In genomic region chr6:114997813-114998292, GRCh38 we compare ENCODE assay signal across 11 cellular contexts.
DNase-seq lines count a peak whose midpoint lies in the region; ATAC-seq and TF ChIP-seq lines count a peak whose summit lies in the region.
"Had no signal": no experiment of that assay in that cellular context is flagged by ENCODE, and none has a peak within 500 bp of the region (broad histone marks: within the 10 kb centered on the region; RNA-seq: fewer than 3 reads in every experiment).

No MANE protein-coding gene starts in this region.

- WGBS in transverse colon (ENCODE audit: low coverage in 1 of 2), 2 donors = 75 to 83% methylated on average over 4 of the region's 4 CpGs

- H3K27ac ChIP-seq in DND-41 (ENCODE audit: low read length) = no peak overlapping the region
- H3K27ac ChIP-seq in Panc1 (ENCODE audit: low read length) = no peak overlapping the region
- H3K27ac ChIP-seq in transverse colon = no peak overlapping the region

- no peak for TF ChIP-seq POLR2A in transverse colon (IDR thresholded peaks at IDR 0.05)

- H3K9ac ChIP-seq in DND-41 (ENCODE audit: low read depth, low read length) = no peak overlapping the region

- intact Hi-C loops in Panc1 (cut with micrococcal nuclease; ENCODE audit: unreplicated experiment) (no loop called here), transverse colon (cut with DNase I; ENCODE audit: low total_unique reads) (no loop called here)

- no peak overlapping the region for H3K4me3 ChIP-seq in DND-41 (ENCODE audit: low read depth in 1 of 2, low read length in 2 of 2)
- peak overlapping the region in 1 of 2 experiments; percentile 40; a peak in 3 of 4 replicates for H3K4me3 ChIP-seq in Panc1 (ENCODE audit: low read depth in 2 of 2, low read length in 2 of 2)
- no peak overlapping the region for H3K4me3 ChIP-seq in transverse colon

- no peak overlapping the region for H2AFZ ChIP-seq in DND-41 (ENCODE audit: low read depth, low read length)

- no TSS peak for BruUV-seq in Panc1 (replicated peaks; lab: Mats Ljungman, UMichigan)

- TF ChIP-seq CTCF in DND-41 (IDR thresholded peaks at IDR 0.05; ENCODE audit: borderline replicate concordance, extremely low read depth, low read length, poor library complexity, severe bottlenecking) (no peak), Panc1 (IDR thresholded peaks at IDR 0.05) (no peak), transverse colon (IDR thresholded peaks at IDR 0.05) (no peak)

- H3K4me2 ChIP-seq in DND-41 (ENCODE audit: insufficient read depth, low read length) = no peak overlapping the region

- no peaks in the 10 kb centered on the region for H4K20me1 ChIP-seq in DND-41 (ENCODE audit: insufficient read depth, low read length)

- POLR2A ChIA-PET in Panc1 (lab: Charles Lee) = no interaction called here

- DNase-seq in DND-41 (no peak), Panc1 (ENCODE audit: low read depth, low spot score) (no peak), T1000 (lab: John Stamatoyannopoulos, UW) (no peak), NCI-H526 treated with DMSO at 0.1 percent for 48 hours (lab: John Stamatoyannopoulos, UW) (no peak), CD1c-positive myeloid dendritic cell (ENCODE audit: extremely low spot score) (no peak), transverse colon (no peak)
- DNase-seq: activated gamma-delta T cell treated with Interleukin-2 at 50 U/mL for 16 hours, left ventricle myocardium superior, SHP77 had no signal

- H3K79me2 ChIP-seq in DND-41 (ENCODE audit: insufficient read depth, low read length) = no peaks in the 10 kb centered on the region

- ATAC-seq in DND-41 (ENCODE audit: insufficient read depth, low read depth) (peak; percentile 55; the same call in 2 of the 3 replicates), GM19324 (IDR thresholded peaks at IDR 0.05; ENCODE audit: low FRiP score, unreplicated experiment) (peak; percentile 79), HG02970 (IDR thresholded peaks at IDR 0.05; ENCODE audit: low FRiP score, unreplicated experiment) (peak; percentile 59), Panc1 (peak; percentile 48; the same call in 1 of the 2 replicates)
- ATAC-seq: left ventricle myocardium superior had no signal

- no peak for TF ChIP-seq EP300 in transverse colon (IDR thresholded peaks at IDR 0.05; ENCODE audit: low read depth)

- H3K27me3 ChIP-seq in DND-41 (ENCODE audit: insufficient read depth, low read length, poor library complexity) = no peaks in the 10 kb centered on the region
- no peaks in the 10 kb centered on the region for H3K27me3 ChIP-seq in Panc1 (ENCODE audit: control insufficient read depth, insufficient read depth, low read length)
- H3K27me3 ChIP-seq in transverse colon = no peaks in the 10 kb centered on the region

- H3K9me3 ChIP-seq in DND-41 (ENCODE audit: insufficient read depth, low read length, severe bottlenecking) (no peaks in the 10 kb centered on the region), Panc1 (ENCODE audit: control insufficient read depth, insufficient read depth, low read depth, low read length) (no peaks in the 10 kb centered on the region), transverse colon (no peaks in the 10 kb centered on the region)

- H3K36me3 ChIP-seq in DND-41 (ENCODE audit: insufficient read depth, low read length) (no peaks in the 10 kb centered on the region), Panc1 (ENCODE audit: control insufficient read depth, insufficient read depth, low read length) (no peaks in the 10 kb centered on the region), transverse colon (no peaks in the 10 kb centered on the region)

- in situ Hi-C loops in Panc1 (cut with HindIII; ENCODE audit: low pct_unique_long_range_greater_than_20kb, low sequenced_read_pairs) (no loop called here), transverse colon (cut with MboI; ENCODE audit: low pct_ligation_motif_present in 1 of 4, low pct_unique_long_range_greater_than_20kb in 1 of 4, low sequenced_read_pairs in 3 of 4) (no loop called here)

- CTCF ChIA-PET in Panc1 (lab: Charles Lee) = no interaction called here

- H3K4me1 ChIP-seq in DND-41 (ENCODE audit: insufficient read depth, low read length) (no peaks in the 10 kb centered on the region), Panc1 (ENCODE audit: control insufficient read depth, insufficient read depth, low read length) (no peaks in the 10 kb centered on the region), transverse colon (no peaks in the 10 kb centered on the region)
